In genomic region chr3:160398820-160399346, GRCh38 we compare ENCODE assay signal across 8 cellular contexts. TPM values are rescaled to one million over a fixed set of nuclear protein-coding genes. Genes with fewer than 3 reads are reported as not detected.
A peak's percentile ranks its signal among the peaks of the same experiment; 100 is the strongest.
DNase-seq lines count a peak whose midpoint lies in the region; ATAC-seq, FAIRE-seq and TF ChIP-seq lines count a peak whose summit lies in the region.

IFT80 (minus strand) TSS chr3:160399225; CDS start chr3:160384600, 14,625 bp downstream.

- TF ChIP-seq CTCF in ascending aorta (IDR thresholded peaks at IDR 0.05) (no peak), right atrium auricular region (IDR thresholded peaks at IDR 0.05) (no peak), psoas muscle (IDR thresholded peaks at IDR 0.05) (peak; percentile 9)

- TF ChIP-seq POLR2A in GM15510 (IDR thresholded peaks at IDR 0.05; ENCODE audit: borderline replicate concordance, extremely low read depth, insufficient read length), result peak; percentile 34

- peaks cover 34% of the 10 kb centered on the region for H3K36me3 Mint-ChIP-seq in T-helper 2 cell treated with Interferon-gamma antibody and Interleukin-4, amounts not matched to agents 5 μg/mL and 100 μg/mL, for 36 hours (ENCODE audit: low read depth)

- intact Hi-C loops in ascending aorta (cut with DNase I), result loop anchor here (1.0 to 2.0 kb wide), 2 partner anchors 50 to 166 kb away; partner anchors contain the start of genes KPNA4 and TRIM59
- intact Hi-C loops in psoas muscle (cut with DNase I), result no loop called here

- H3K36me3 ChIP-seq in ascending aorta, result no peaks in the 10 kb centered on the region
- H3K36me3 ChIP-seq in right atrium auricular region, result no peaks in the 10 kb centered on the region
- no peaks in the 10 kb centered on the region for H3K36me3 ChIP-seq in psoas muscle (ENCODE audit: insufficient read depth in 1 of 2, low read depth in 1 of 2)

- peaks cover 35% of the 10 kb centered on the region for H3K4me1 Mint-ChIP-seq in T-helper 2 cell treated with Interferon-gamma antibody and Interleukin-4, amounts not matched to agents 5 μg/mL and 100 μg/mL, for 36 hours (ENCODE audit: low read depth)

- DNase-seq in NCI-H1930 (lab: John Stamatoyannopoulos, UW) (peak; percentile 92 to 94), ascending aorta (ENCODE audit: low spot score in 2 of 2) (peak; percentile 79 to 98), right atrium auricular region (ENCODE audit: low spot score) (peak; percentile 97), psoas muscle (peak; percentile 94 to 97), urothelium cell line (ENCODE audit: low spot score) (peak; percentile 91)
- peak; percentile 94 for DNase-seq in T-helper 2 cell treated with Interferon-gamma antibody and Interleukin-4, amounts not matched to agents 5 μg/mL and 100 μg/mL, for 36 hours (ENCODE audit: low spot score)

- ATAC-seq in HG02970 (IDR thresholded peaks at IDR 0.05; ENCODE audit: low FRiP score, unreplicated experiment) (peak; percentile 95), psoas muscle (peak; percentile 99 to 100 (median 99))

- no peaks in the 10 kb centered on the region for H3K27me3 ChIP-seq in ascending aorta
- H3K27me3 ChIP-seq in right atrium auricular region, result no peaks in the 10 kb centered on the region
- no peaks in the 10 kb centered on the region for H3K27me3 ChIP-seq in psoas muscle (ENCODE audit: insufficient read depth in 3 of 3, low read length in 2 of 3)

- H3K4me1 ChIP-seq in ascending aorta (peaks cover 0 to 8% of the 10 kb centered on the region in 2 donors), right atrium auricular region (peaks cover 0 to 25% of the 10 kb centered on the region in 2 donors), psoas muscle (peaks cover 15% of the 10 kb centered on the region)

- H3K4me3 ChIP-seq in ascending aorta (peak within 1 kb of the TSS; percentile 64 to 73), right atrium auricular region (peak within 1 kb of the TSS; percentile 73 to 77), psoas muscle (peak within 1 kb of the TSS; percentile 76)

- WGBS in psoas muscle, 3 donors, result 0% methylated on average over 26 of the region's 26 CpGs

- no peak for FAIRE-seq in urothelium cell line (lab: Jason Lieb, UNC)

- H3K27ac ChIP-seq in ascending aorta, result peak within 1 kb of the TSS; percentile 84 to 87
- H3K27ac ChIP-seq in right atrium auricular region, result peak within 1 kb of the TSS; percentile 88 to 92
- H3K27ac ChIP-seq in psoas muscle, result peak within 1 kb of the TSS; percentile 83

- peaks cover 4% of the 10 kb centered on the region for H3K27me3 Mint-ChIP-seq in T-helper 2 cell treated with Interferon-gamma antibody and Interleukin-4, amounts not matched to agents 5 μg/mL and 100 μg/mL, for 36 hours (ENCODE audit: low read depth)

- H3K9me3 ChIP-seq in ascending aorta (no peaks in the 10 kb centered on the region), right atrium auricular region (no peaks in the 10 kb centered on the region), psoas muscle (no peaks in the 10 kb centered on the region)

- peak within 1 kb of the TSS; percentile 99 for H3K4me3 Mint-ChIP-seq in T-helper 2 cell treated with Interferon-gamma antibody and Interleukin-4, amounts not matched to agents 5 μg/mL and 100 μg/mL, for 36 hours

- no peaks in the 10 kb centered on the region for H3K9me3 Mint-ChIP-seq in T-helper 2 cell treated with Interferon-gamma antibody and Interleukin-4, amounts not matched to agents 5 μg/mL and 100 μg/mL, for 36 hours

- H3K27ac Mint-ChIP-seq in T-helper 2 cell treated with Interferon-gamma antibody and Interleukin-4, amounts not matched to agents 5 μg/mL and 100 μg/mL, for 36 hours, result peak within 1 kb of the TSS; percentile 99

RNA-seq across cellular contexts. Expression of gene IFT80, which starts in this region (rescaled TPM):
- total RNA-seq in ascending aorta, result 10.2 TPM
- total RNA-seq in right atrium auricular region, result 10 to 100 TPM; 13.8 to 14.1 TPM
- 1 to 10 TPM; 3.9 to 8.2 (median 5.3) TPM for total RNA-seq in psoas muscle
- 1 to 10 TPM; 2.1 to 3.7 (median 2.5) TPM for polyA plus RNA-seq in psoas muscle

Comparison
In these comparisons a context has a peak if more than half of its experiments do, and no peak if none do; other contexts are left out.
1. Peak in every context shown above with its lines: DNase-seq, ATAC-seq, H3K4me3 ChIP-seq and H3K27ac ChIP-seq.